Comparison of ENCODE assay signal across 1 cellular context in genomic region chr4:6199344-6199921, GRCh38.
TF ChIP-seq lines count a peak whose summit lies in the region.

No MANE protein-coding gene starts in this region.

TF ChIP-seq in A549, 52 proteins besides CTCF, POLR2A, EP300 and RAD21 (continued from another document):
- TF ChIP-seq MAX (IDR thresholded peaks at IDR 0.05) = 0 out of 2 replicates have a peak, but pooled peaks have one; percentile 28
- TF ChIP-seq RCOR1 (IDR thresholded peaks at IDR 0.05; ENCODE audit: low read depth, low read length) = no peak
- no peak for TF ChIP-seq HOXB5 (CRISPR knock-in tag; IDR thresholded peaks at IDR 0.05)
